ENCODE assay signal across 10 cellular contexts in genomic region chr1:97101523-97101922, GRCh38.
"Had no signal": no experiment of that assay in that cellular context is flagged by ENCODE, and none has a peak within 500 bp of the region (broad histone marks: within the 10 kb centered on the region; RNA-seq: fewer than 3 reads in every experiment).

No MANE protein-coding gene starts in this region.

- H3K4me3 Mint-ChIP-seq: HFFc6, IgD-negative memory B cell had no signal

- H3K36me3 ChIP-seq: HAP-1 had no signal

- H3K4me3 ChIP-seq: HAP-1 had no signal

- H3K9me3 ChIP-seq: HAP-1 had no signal

- H3K9ac ChIP-seq: KMS-11 had no signal

- H3K4me1 ChIP-seq: HAP-1 had no signal

- ATAC-seq: HCT116, HepG2 had no signal

- DNase-seq: GOT3, H7, HFFc6, KBM-7 had no signal

- H3K4me2 ChIP-seq: KMS-11 had no signal

- H3K27ac Mint-ChIP-seq: HFFc6, IgD-negative memory B cell had no signal

- H3K27me3 Mint-ChIP-seq: IgD-negative memory B cell had no signal

- H3K27ac ChIP-seq: HL-60, KMS-11 had no signal
